In genomic region chr15:95989392-95989791, GRCh38 we compare ENCODE assay signal across 18 cellular contexts.
DNase-seq lines count a peak whose midpoint lies in the region; ATAC-seq and TF ChIP-seq lines count a peak whose summit lies in the region.
"Had no signal": no experiment of that assay in that cellular context is flagged by ENCODE, and none has a peak within 500 bp of the region (broad histone marks: within the 10 kb centered on the region; RNA-seq: fewer than 3 reads in every experiment).

No MANE protein-coding gene starts in this region.

- POLR2A ChIA-PET in activated CD8-positive, alpha-beta T cell treated with anti-CD3 and anti-CD28 coated beads, Interleukin-2, amount 10 ng/mL, durations not matched to agents 7 days and 5 days (lab: Charles Lee), result no interaction called here

- H3K4me1 Mint-ChIP-seq in natural killer cell, result peaks cover 41 to 45% of the 10 kb centered on the region in 2 donors
- H3K4me1 Mint-ChIP-seq in natural killer cell treated with Interleukin-12 subunit alpha and Interleukin-12 subunit beta and Interleukin-15 and Interleukin-18, amount 100 ng/mL, for 72 hours (ENCODE audit: low read depth in 2 of 2), result peaks cover 29 to 44% of the 10 kb centered on the region in 2 donors
- H3K4me1 Mint-ChIP-seq in osteocyte (ENCODE audit: unreplicated experiment), result peaks cover 30% of the 10 kb centered on the region
- peaks cover 14% of the 10 kb centered on the region for H3K4me1 Mint-ChIP-seq in activated CD8-positive, alpha-beta T cell treated with anti-CD3 and anti-CD28 coated beads, Interleukin-2, amount 10 ng/mL, durations not matched to agents 7 days and 5 days (ENCODE audit: low read depth)

- peak overlapping the region; percentile 58 for H3K4me3 Mint-ChIP-seq in natural killer cell
- no peak overlapping the region for H3K4me3 Mint-ChIP-seq in natural killer cell treated with Interleukin-12 subunit alpha and Interleukin-12 subunit beta and Interleukin-15 and Interleukin-18, amount 100 ng/mL, for 72 hours
- H3K4me3 Mint-ChIP-seq in osteocyte (ENCODE audit: unreplicated experiment), result no peak overlapping the region
- H3K4me3 Mint-ChIP-seq in activated CD8-positive, alpha-beta T cell treated with anti-CD3 and anti-CD28 coated beads, Interleukin-2, amount 10 ng/mL, durations not matched to agents 7 days and 5 days, result no peak overlapping the region
- H3K4me3 Mint-ChIP-seq: CD4-positive, CD25-positive, alpha-beta regulatory T cell; GM23338; H9 had no signal

- H3K27me3 Mint-ChIP-seq in natural killer cell (ENCODE audit: low read depth in 2 of 2), result peaks cover 32 to 44% of the 10 kb centered on the region in 2 donors
- H3K27me3 Mint-ChIP-seq in natural killer cell treated with Interleukin-12 subunit alpha and Interleukin-12 subunit beta and Interleukin-15 and Interleukin-18, amount 100 ng/mL, for 72 hours, result peaks cover 26 to 29% of the 10 kb centered on the region in 2 donors
- no peaks in the 10 kb centered on the region for H3K27me3 Mint-ChIP-seq in osteocyte (ENCODE audit: unreplicated experiment)
- peaks cover 40% of the 10 kb centered on the region for H3K27me3 Mint-ChIP-seq in activated CD8-positive, alpha-beta T cell treated with anti-CD3 and anti-CD28 coated beads, Interleukin-2, amount 10 ng/mL, durations not matched to agents 7 days and 5 days (ENCODE audit: low read depth)

- H3K4me3 ChIP-seq in epithelial cell of esophagus (ENCODE audit: low read length), result no peak overlapping the region
- H3K4me3 ChIP-seq: BLaER1, GM23338, MG63 had no signal

- H3K36me3 Mint-ChIP-seq in natural killer cell (peaks cover 7% of the 10 kb centered on the region), osteocyte (ENCODE audit: unreplicated experiment) (no peaks in the 10 kb centered on the region)
- H3K36me3 Mint-ChIP-seq in natural killer cell treated with Interleukin-12 subunit alpha and Interleukin-12 subunit beta and Interleukin-15 and Interleukin-18, amount 100 ng/mL, for 72 hours, result peaks cover under 1% of the 10 kb centered on the region
- H3K36me3 Mint-ChIP-seq in activated CD8-positive, alpha-beta T cell treated with anti-CD3 and anti-CD28 coated beads, Interleukin-2, amount 10 ng/mL, durations not matched to agents 7 days and 5 days (ENCODE audit: low read depth), result no peaks in the 10 kb centered on the region
- H3K36me3 Mint-ChIP-seq: CD4-positive, CD25-positive, alpha-beta regulatory T cell had no signal

- no peak for TF ChIP-seq CTCF in natural killer cell (IDR thresholded peaks at IDR 0.05)
- no peak for TF ChIP-seq CTCF in epithelial cell of esophagus (IDR thresholded peaks at IDR 0.05; ENCODE audit: insufficient read depth, low read depth, low read length, missing control alignments)
- TF ChIP-seq CTCF in osteocyte (IDR thresholded peaks at IDR 0.05), result no peak

- no peak for DNase-seq in natural killer cell
- no peak for DNase-seq in natural killer cell treated with Interleukin-12 subunit alpha and Interleukin-12 subunit beta and Interleukin-15 and Interleukin-18, amount 100 ng/mL, for 72 hours (ENCODE audit: low spot score)
- DNase-seq in epithelial cell of esophagus (ENCODE audit: low read depth), result peak; percentile 46
- DNase-seq in osteocyte (ENCODE audit: extremely low spot score, unreplicated experiment), result no peak
- DNase-seq in NCI-H1092 (lab: John Stamatoyannopoulos, UW), result no peak
- no peak for DNase-seq in activated CD8-positive, alpha-beta T cell treated with anti-CD3 and anti-CD28 coated beads, Interleukin-2, amount 10 ng/mL, durations not matched to agents 7 days and 5 days
- DNase-seq: CD4-positive, CD25-positive, alpha-beta regulatory T cell; H9; KBM-7; MG63; NCI-H2029 treated with DMSO at 0.1 percent for 48 hours; NCI-H226; NCI-H510A; NCI-H69; SHP77 had no signal

- H3K27ac Mint-ChIP-seq in natural killer cell (no peak overlapping the region), osteocyte (ENCODE audit: unreplicated experiment) (peak overlapping the region; percentile 29)
- no peak overlapping the region for H3K27ac Mint-ChIP-seq in natural killer cell treated with Interleukin-12 subunit alpha and Interleukin-12 subunit beta and Interleukin-15 and Interleukin-18, amount 100 ng/mL, for 72 hours
- H3K27ac Mint-ChIP-seq in activated CD8-positive, alpha-beta T cell treated with anti-CD3 and anti-CD28 coated beads, Interleukin-2, amount 10 ng/mL, durations not matched to agents 7 days and 5 days, result no peak overlapping the region
- H3K27ac Mint-ChIP-seq: CD4-positive, CD25-positive, alpha-beta regulatory T cell; GM23338; H9 had no signal

- CTCF ChIA-PET in activated CD8-positive, alpha-beta T cell treated with anti-CD3 and anti-CD28 coated beads, Interleukin-2, amount 10 ng/mL, durations not matched to agents 7 days and 5 days (lab: Charles Lee), result no interaction called here

- H3K9me3 Mint-ChIP-seq in natural killer cell (no peaks in the 10 kb centered on the region), osteocyte (ENCODE audit: unreplicated experiment) (no peaks in the 10 kb centered on the region)
- H3K9me3 Mint-ChIP-seq in natural killer cell treated with Interleukin-12 subunit alpha and Interleukin-12 subunit beta and Interleukin-15 and Interleukin-18, amount 100 ng/mL, for 72 hours, result no peaks in the 10 kb centered on the region
- no peaks in the 10 kb centered on the region for H3K9me3 Mint-ChIP-seq in activated CD8-positive, alpha-beta T cell treated with anti-CD3 and anti-CD28 coated beads, Interleukin-2, amount 10 ng/mL, durations not matched to agents 7 days and 5 days (ENCODE audit: insufficient read depth)
- H3K9me3 Mint-ChIP-seq: GM23338, H9 had no signal

- intact Hi-C loops in natural killer cell (cut with micrococcal nuclease), result no loop called here

- ATAC-seq in natural killer cell (no peak), GM19455 (IDR thresholded peaks at IDR 0.05; ENCODE audit: unreplicated experiment) (no peak)
- no peak for ATAC-seq in natural killer cell treated with Interleukin-12 subunit alpha and Interleukin-12 subunit beta and Interleukin-15 and Interleukin-18, amount 100 ng/mL, for 72 hours
- ATAC-seq in activated CD8-positive, alpha-beta T cell treated with anti-CD3 and anti-CD28 coated beads, Interleukin-2, amount 10 ng/mL, durations not matched to agents 7 days and 5 days, result no peak
- ATAC-seq: GM23338 had no signal
